19 cellular contexts compared by ENCODE assay signal in genomic region chr16:54576776-54577175, GRCh38.
"Had no signal": no experiment of that assay in that cellular context is flagged by ENCODE, and none has a peak within 500 bp of the region (broad histone marks: within the 10 kb centered on the region; RNA-seq: fewer than 3 reads in every experiment).

No MANE protein-coding gene starts in this region.

- H3K4me1 ChIP-seq: esophagus muscularis mucosa, gastrocnemius medialis, psoas muscle, spleen, tibial artery, upper lobe of left lung, uterus had no signal

- DNase-seq: effector memory CD4-positive, alpha-beta T cell; gastrocnemius medialis; glutamatergic neuron; left colon; naive thymus-derived CD8-positive, alpha-beta T cell; psoas muscle; spleen; stimulated activated CD4-positive, alpha-beta T cell treated with anti-CD3 and anti-CD28 coated beads, Interleukin-15, amount 100 ng/mL, for 24 hours; stimulated activated CD4-positive, alpha-beta T cell treated with anti-CD3 and anti-CD28 coated beads, Interleukin-1b, Interleukin-23, amount 100 ng/mL, for 48 hours; stimulated activated CD4-positive, alpha-beta T cell treated with anti-CD3 and anti-CD28 coated beads, Interleukin-4, amount 100 ng/mL, for 24 hours; tibial artery; upper lobe of left lung; uterus had no signal

- H3K27ac ChIP-seq: epithelial cell of prostate, esophagus muscularis mucosa, gastrocnemius medialis, neutrophil, psoas muscle, spleen, tibial artery, upper lobe of left lung, uterus had no signal

- H3K4me3 Mint-ChIP-seq: naive thymus-derived CD8-positive, alpha-beta T cell; stimulated activated memory B cell treated with anti-CD40 and anti-IgM and Interleukin-4, amounts not matched to agents 10 μg/mL and 1 μg/mL and 100 μg/mL, for 72 hours; stimulated activated naive CD8-positive, alpha-beta T cell treated with anti-CD3 and anti-CD28 coated beads, Interleukin-15, Interleukin-2, amounts not matched to agents 100 ng/mL and 50 ng/mL, for 24 hours had no signal

- H3K9me3 Mint-ChIP-seq: stimulated activated naive CD8-positive, alpha-beta T cell treated with anti-CD3 and anti-CD28 coated beads, Interleukin-15, Interleukin-2, amounts not matched to agents 100 ng/mL and 50 ng/mL, for 24 hours had no signal

- ATAC-seq: gastrocnemius medialis; left colon; naive thymus-derived CD8-positive, alpha-beta T cell; psoas muscle; sciatic nerve; stimulated activated memory B cell treated with anti-CD40 and anti-IgM and Interleukin-4, amounts not matched to agents 10 μg/mL and 1 μg/mL and 100 μg/mL, for 72 hours had no signal

- H3K36me3 ChIP-seq: esophagus muscularis mucosa, gastrocnemius medialis, neutrophil, spleen, tibial artery, upper lobe of left lung, uterus had no signal

- H3K36me3 Mint-ChIP-seq: naive thymus-derived CD8-positive, alpha-beta T cell; stimulated activated memory B cell treated with anti-CD40 and anti-IgM and Interleukin-4, amounts not matched to agents 10 μg/mL and 1 μg/mL and 100 μg/mL, for 72 hours had no signal

- H3K9me3 ChIP-seq: esophagus muscularis mucosa, gastrocnemius medialis, neutrophil, psoas muscle, spleen, tibial artery, upper lobe of left lung, uterus had no signal

- H3K4me1 Mint-ChIP-seq: naive thymus-derived CD8-positive, alpha-beta T cell; stimulated activated memory B cell treated with anti-CD40 and anti-IgM and Interleukin-4, amounts not matched to agents 10 μg/mL and 1 μg/mL and 100 μg/mL, for 72 hours had no signal

- H3K27me3 ChIP-seq: upper lobe of left lung, uterus had no signal

- H3K27ac Mint-ChIP-seq: naive thymus-derived CD8-positive, alpha-beta T cell; stimulated activated memory B cell treated with anti-CD40 and anti-IgM and Interleukin-4, amounts not matched to agents 10 μg/mL and 1 μg/mL and 100 μg/mL, for 72 hours; stimulated activated naive CD8-positive, alpha-beta T cell treated with anti-CD3 and anti-CD28 coated beads, Interleukin-15, Interleukin-2, amounts not matched to agents 100 ng/mL and 50 ng/mL, for 24 hours had no signal

- H3K4me3 ChIP-seq: esophagus muscularis mucosa, gastrocnemius medialis, psoas muscle, spleen, tibial artery, upper lobe of left lung, uterus had no signal
